18 cellular contexts compared by ENCODE assay signal in the genomic region with DNA sequence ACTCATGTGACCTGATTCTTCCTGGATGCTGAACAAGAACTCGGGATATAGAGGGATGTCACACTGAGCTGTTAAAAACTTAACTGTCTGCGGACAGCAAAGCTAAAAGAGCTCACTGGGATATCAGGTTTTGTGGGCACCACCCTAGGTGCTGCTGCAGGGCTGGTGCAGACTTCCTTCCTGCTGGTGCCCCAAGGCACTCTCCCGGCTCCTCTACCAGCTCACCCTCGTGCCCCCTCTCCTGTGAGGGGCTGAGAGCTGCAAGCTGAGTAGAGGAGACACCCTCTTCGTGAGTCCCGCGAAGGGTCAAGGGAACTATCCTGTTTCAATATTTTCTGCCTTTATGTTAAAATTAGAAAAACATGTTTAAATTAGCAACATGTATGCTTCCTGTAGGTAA.
DNase-seq lines count a peak whose midpoint lies in the region; ATAC-seq and TF ChIP-seq lines count a peak whose summit lies in the region.
"Had no signal": no experiment of that assay in that cellular context is flagged by ENCODE, and none has a peak within 500 bp of the region (broad histone marks: within the 10 kb centered on the region; RNA-seq: fewer than 3 reads in every experiment).

No MANE protein-coding gene starts in this region.

- H3K4me1 Mint-ChIP-seq in HFFc6 (ENCODE audit: low read depth), result peaks cover 62% of the 10 kb centered on the region; the same call in 1 of the 2 replicates
- H3K4me1 Mint-ChIP-seq: CD4-positive, CD25-positive, alpha-beta regulatory T cell; CD8-positive, alpha-beta memory T cell had no signal

- H4K8ac ChIP-seq in neuronal stem cell (ENCODE audit: low read depth, low read length), result no peak overlapping the region

- TF ChIP-seq POLR2A in GM18505 (IDR thresholded peaks at IDR 0.05; ENCODE audit: borderline replicate concordance, extremely low read depth, insufficient read depth, insufficient read length), result no peak

- H3K4me2 ChIP-seq in neuronal stem cell (ENCODE audit: insufficient read depth, low read length, poor library complexity, severe bottlenecking), result no peak overlapping the region
- H3K4me2 ChIP-seq: KMS-11 had no signal

- no peak for TF ChIP-seq CTCF in HFFc6 (IDR thresholded peaks at IDR 0.05)

- no peak overlapping the region for H2BK120ac ChIP-seq in neuronal stem cell (ENCODE audit: low read depth, low read length)

- no peak overlapping the region for H3K18ac ChIP-seq in neuronal stem cell (ENCODE audit: low read length)

- H2AK5ac ChIP-seq in neuronal stem cell (ENCODE audit: low read depth, low read length), result no peak overlapping the region

- H3K4ac ChIP-seq in neuronal stem cell (ENCODE audit: low read length), result no peak overlapping the region

- no peaks in the 10 kb centered on the region for H3K79me1 ChIP-seq in neuronal stem cell (ENCODE audit: low read depth, low read length)

- no peaks in the 10 kb centered on the region for H3K4me1 ChIP-seq in neuronal stem cell (ENCODE audit: control insufficient read depth in 2 of 2, insufficient read depth in 1 of 2, low read depth in 1 of 2, low read length in 2 of 2)
- H3K4me1 ChIP-seq: BE2C had no signal

- no peaks in the 10 kb centered on the region for H3K27me3 ChIP-seq in neuronal stem cell (ENCODE audit: control insufficient read depth in 3 of 3, insufficient read depth in 3 of 3, low read depth in 1 of 3, low read length in 3 of 3)
- H3K27me3 ChIP-seq: BE2C had no signal

- WGBS in neuronal stem cell (ENCODE audit: extremely low coverage in 2 of 2, insufficient read length in 2 of 2, insufficient replicate concordance in 1 of 2), 2 donors, result no CpG with 5 or more reads among the region's 7 CpGs

- peak overlapping the region; percentile 5 for H2AFZ ChIP-seq in neuronal stem cell (ENCODE audit: low read length)
- H2AFZ ChIP-seq: GM23248 had no signal

- no peaks in the 10 kb centered on the region for H3K27me3 Mint-ChIP-seq in HFFc6 (ENCODE audit: insufficient read depth)
- H3K27me3 Mint-ChIP-seq: CD4-positive, CD25-positive, alpha-beta regulatory T cell; CD8-positive, alpha-beta memory T cell had no signal

- H2BK15ac ChIP-seq in neuronal stem cell (ENCODE audit: low read length), result no peak overlapping the region

- no peak overlapping the region for H3K23ac ChIP-seq in neuronal stem cell (ENCODE audit: low read depth, low read length, poor library complexity)

- no peak overlapping the region for H3K4me3 ChIP-seq in neuronal stem cell (ENCODE audit: low read length in 2 of 2)
- H3K4me3 ChIP-seq: GM23248 had no signal

- H3K27ac ChIP-seq in neuronal stem cell (replicated peaks; ENCODE audit: low read length), result no peak overlapping the region
- H3K27ac ChIP-seq: GM23248, KMS-11 had no signal

- no peak for DNase-seq in HFFc6
- peak; percentile 2 for DNase-seq in RPMI8226
- no peak for DNase-seq in neuronal stem cell (ENCODE audit: low spot score)
- no peak for DNase-seq in NCI-H82 treated with DMSO at 0.1 percent for 48 hours (lab: John Stamatoyannopoulos, UW; ENCODE audit: unreplicated experiment)
- DNase-seq: ACHN; BE2C; C1 segment of cervical spinal cord; CD4-positive, CD25-positive, alpha-beta regulatory T cell; CD8-positive, alpha-beta memory T cell; COR-L47; DMS 273 treated with DMSO at 0.1 percent for 48 hours; DMS53; GM23248 had no signal

- no peak overlapping the region for H3K14ac ChIP-seq in neuronal stem cell (ENCODE audit: low read length)

- H3K4me3 Mint-ChIP-seq in HFFc6, result peak overlapping the region; percentile 63; the same call in 1 of the 2 replicates
- H3K4me3 Mint-ChIP-seq: CD4-positive, CD25-positive, alpha-beta regulatory T cell; CD8-positive, alpha-beta memory T cell had no signal

- H3K9me3 ChIP-seq in neuronal stem cell (replicated peaks in 1 of 2; ENCODE audit: control insufficient read depth in 2 of 2, insufficient read depth in 1 of 2, low read depth in 1 of 2, low read length in 2 of 2), result peaks cover 2 to 4% of the 10 kb centered on the region in 2 donors
- H3K9me3 ChIP-seq: BE2C had no signal

- no peak for ATAC-seq in GM18505 (IDR thresholded peaks at IDR 0.05; ENCODE audit: unreplicated experiment)
- no peak for ATAC-seq in HG03045 (IDR thresholded peaks at IDR 0.05; ENCODE audit: unreplicated experiment)
- ATAC-seq in GM21717 (IDR thresholded peaks at IDR 0.05; ENCODE audit: unreplicated experiment), result no peak
- ATAC-seq: HCT116 had no signal

- H3K27ac Mint-ChIP-seq in HFFc6, result peak overlapping the region; percentile 80; the same call in 1 of the 2 replicates
- H3K27ac Mint-ChIP-seq: CD4-positive, CD25-positive, alpha-beta regulatory T cell; CD8-positive, alpha-beta memory T cell had no signal

- H3K36me3 ChIP-seq in neuronal stem cell (replicated peaks in 1 of 2; ENCODE audit: control insufficient read depth in 2 of 2, insufficient read depth in 2 of 2, low read length in 2 of 2), result no peaks in the 10 kb centered on the region
- H3K36me3 ChIP-seq: BE2C had no signal

- H4K91ac ChIP-seq in neuronal stem cell (ENCODE audit: low read depth, low read length, poor library complexity), result no peak overlapping the region

- H2BK12ac ChIP-seq in neuronal stem cell (ENCODE audit: low read length), result no peak overlapping the region

- no peak overlapping the region for H2BK5ac ChIP-seq in neuronal stem cell (ENCODE audit: low read length)

- no peak overlapping the region for H3K9ac ChIP-seq in neuronal stem cell (ENCODE audit: low read depth, low read length, poor library complexity)
- H3K9ac ChIP-seq: GM23248, KMS-11 had no signal

- no peaks in the 10 kb centered on the region; the same call in 1 of the 2 replicates for H3K36me3 Mint-ChIP-seq in HFFc6 (ENCODE audit: low read depth)
- H3K36me3 Mint-ChIP-seq: CD4-positive, CD25-positive, alpha-beta regulatory T cell; CD8-positive, alpha-beta memory T cell had no signal

- H3K9me3 Mint-ChIP-seq in HFFc6, result no peaks in the 10 kb centered on the region; the same call in 1 of the 2 replicates
- H3K9me3 Mint-ChIP-seq: CD8-positive, alpha-beta memory T cell had no signal
